Comparison of ENCODE assay signal across 23 cellular contexts in the genomic region with DNA sequence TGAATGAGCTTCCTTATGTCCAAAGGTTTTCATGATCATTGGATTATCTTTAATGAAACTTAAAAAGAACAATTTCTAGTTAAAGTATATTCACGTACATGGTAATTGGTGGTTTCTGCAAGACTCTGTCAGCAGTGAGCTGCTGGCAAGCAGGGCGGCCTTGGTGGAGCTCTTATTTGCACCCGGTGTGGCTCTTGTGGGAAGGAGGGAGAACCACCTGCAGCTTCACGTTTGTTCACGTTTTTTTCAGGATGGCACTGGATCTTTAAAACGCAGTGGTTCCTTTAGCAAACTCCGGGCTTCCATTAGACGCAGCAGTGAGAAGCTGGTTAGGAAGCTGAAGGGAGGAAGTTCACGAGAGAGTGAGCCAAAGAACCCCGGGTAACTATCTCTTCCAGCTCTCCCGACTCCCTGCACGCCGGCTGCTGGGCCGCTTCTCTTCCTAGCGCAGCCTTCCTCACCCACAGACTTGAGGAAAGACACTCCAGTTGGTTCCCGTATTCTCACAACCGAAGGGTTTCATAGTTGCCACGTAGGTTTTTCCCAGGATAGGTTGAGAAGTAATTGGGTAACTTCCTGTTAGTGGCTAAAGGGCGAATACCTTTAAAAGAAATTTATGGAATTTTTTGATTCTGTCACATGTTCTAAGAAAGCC. TPM values are rescaled to one million over a fixed set of nuclear protein-coding genes. Genes with fewer than 3 reads are reported as not detected.
DNase-seq lines count a peak whose midpoint lies in the region; ATAC-seq and TF ChIP-seq lines count a peak whose summit lies in the region.
"Had no signal": no experiment of that assay in that cellular context is flagged by ENCODE, and none has a peak within 500 bp of the region (broad histone marks: within the 10 kb centered on the region; RNA-seq: fewer than 3 reads in every experiment).

No MANE protein-coding gene starts in this region.

- DNase-seq in left ventricle myocardium inferior (no peak), heart right ventricle (no peak), chondrocyte (ENCODE audit: low spot score) (peak; percentile 42), lung microvascular endothelial cell (ENCODE audit: low read depth in 2 of 2) (peak; percentile 38 to 70), tibial artery (no peak), GM23338 (ENCODE audit: low spot score) (no peak)
- DNase-seq: activated CD4-positive, alpha-beta T cell treated with anti-CD3 and anti-CD28 coated beads for 36 hours; activated CD8-positive, alpha-beta memory T cell treated with anti-CD3 and anti-CD28 coated beads, Interleukin-2, amount 10 ng/mL, durations not matched to agents 7 days and 5 days; activated naive CD8-positive, alpha-beta T cell treated with anti-CD3 and anti-CD28 coated beads, Interleukin-2, amount 10 ng/mL, durations not matched to agents 7 days and 5 days; erythroblast; KBM-7; NCI-H1694 treated with DMSO at 0.1 percent for 48 hours; NCI-H774; SHP77; T-cell had no signal

- 70 to 77% methylated on average over 19 of the region's 19 CpGs for WGBS in heart right ventricle, 2 donors

- H3K4me1 ChIP-seq in left ventricle myocardium inferior (peaks cover 68% of the 10 kb centered on the region), heart right ventricle (peaks cover 0 to 75% (median 36%) of the 10 kb centered on the region in 9 donors), tibial artery (peaks cover 0 to 37% (median 18%) of the 10 kb centered on the region in 4 donors), GM23338 (ENCODE audit: insufficient read depth) (no peaks in the 10 kb centered on the region)
- H3K4me1 ChIP-seq: A549 had no signal

- peaks cover 29% of the 10 kb centered on the region for H4K20me1 ChIP-seq in GM23338 (replicated peaks; ENCODE audit: insufficient read depth)

- H3K9me2 ChIP-seq in GM23338 (ENCODE audit: insufficient read depth) = no peaks in the 10 kb centered on the region

- no peak overlapping the region for H3K4me2 ChIP-seq in GM23338
- H3K4me2 ChIP-seq: A549 had no signal

- H3K4me3 ChIP-seq in left ventricle myocardium inferior (no peak overlapping the region), heart right ventricle (no peak overlapping the region), tibial artery (no peak overlapping the region), GM23338 (no peak overlapping the region)
- H3K4me3 ChIP-seq: A549, dorsolateral prefrontal cortex, vagina had no signal

- H3K36me3 Mint-ChIP-seq in chondrocyte (ENCODE audit: low read depth) = peaks cover 16% of the 10 kb centered on the region
- H3K36me3 Mint-ChIP-seq in GM23338 (ENCODE audit: low read depth) = peaks cover 46% of the 10 kb centered on the region

- H3K9me3 Mint-ChIP-seq in chondrocyte (ENCODE audit: low read depth) = no peaks in the 10 kb centered on the region
- no peaks in the 10 kb centered on the region for H3K9me3 Mint-ChIP-seq in GM23338
- H3K9me3 Mint-ChIP-seq: activated naive CD8-positive, alpha-beta T cell treated with anti-CD3 and anti-CD28 coated beads, Interleukin-2, amount 10 ng/mL, durations not matched to agents 7 days and 5 days; activated T-helper 17 cell treated with anti-CD3 and anti-CD28 coated beads, Interleukin-2, amount 50 U/mL, for 72 hours; T-cell had no signal

- no peak for TF ChIP-seq CTCF in left ventricle myocardium inferior (IDR thresholded peaks at IDR 0.05; ENCODE audit: borderline replicate concordance)
- no peak for TF ChIP-seq CTCF in heart right ventricle (IDR thresholded peaks at IDR 0.05)
- TF ChIP-seq CTCF in chondrocyte (IDR thresholded peaks at IDR 0.05) = no peak
- no peak for TF ChIP-seq CTCF in tibial artery (IDR thresholded peaks at IDR 0.05)
- TF ChIP-seq CTCF in GM23338 (conservative IDR thresholded peaks at IDR 0.05; ENCODE audit: low read depth in 2 of 2) = no peak

- peaks cover 33% of the 10 kb centered on the region for H3K79me2 ChIP-seq in GM23338 (replicated peaks; ENCODE audit: insufficient read depth)

- H3K4me1 Mint-ChIP-seq in chondrocyte (ENCODE audit: low read depth) (peaks cover 42% of the 10 kb centered on the region), GM23338 (peaks cover 3% of the 10 kb centered on the region; the same call in 2 of the 3 replicates)
- H3K4me1 Mint-ChIP-seq: activated CD4-positive, alpha-beta T cell treated with anti-CD3 and anti-CD28 coated beads for 36 hours; activated CD8-positive, alpha-beta memory T cell treated with anti-CD3 and anti-CD28 coated beads, Interleukin-2, amount 10 ng/mL, durations not matched to agents 7 days and 5 days; activated naive CD8-positive, alpha-beta T cell treated with anti-CD3 and anti-CD28 coated beads, Interleukin-2, amount 10 ng/mL, durations not matched to agents 7 days and 5 days; activated T-helper 17 cell treated with anti-CD3 and anti-CD28 coated beads, Interleukin-2, amount 50 U/mL, for 72 hours; CD14-positive monocyte had no signal

- no peaks in the 10 kb centered on the region for H3K27me3 Mint-ChIP-seq in chondrocyte (ENCODE audit: low read depth)
- peaks cover 12% of the 10 kb centered on the region for H3K27me3 Mint-ChIP-seq in GM23338 (ENCODE audit: insufficient read depth, low read depth, poor library complexity)
- H3K27me3 Mint-ChIP-seq: activated CD4-positive, alpha-beta T cell treated with anti-CD3 and anti-CD28 coated beads for 36 hours; activated CD8-positive, alpha-beta memory T cell treated with anti-CD3 and anti-CD28 coated beads, Interleukin-2, amount 10 ng/mL, durations not matched to agents 7 days and 5 days; activated naive CD8-positive, alpha-beta T cell treated with anti-CD3 and anti-CD28 coated beads, Interleukin-2, amount 10 ng/mL, durations not matched to agents 7 days and 5 days; activated T-helper 17 cell treated with anti-CD3 and anti-CD28 coated beads, Interleukin-2, amount 50 U/mL, for 72 hours; T-cell had no signal

- H3K4me3 Mint-ChIP-seq in chondrocyte (ENCODE audit: unreplicated experiment) (no peak overlapping the region), GM23338 (no peak overlapping the region)
- H3K4me3 Mint-ChIP-seq: activated CD4-positive, alpha-beta T cell treated with anti-CD3 and anti-CD28 coated beads for 36 hours; activated CD8-positive, alpha-beta memory T cell treated with anti-CD3 and anti-CD28 coated beads, Interleukin-2, amount 10 ng/mL, durations not matched to agents 7 days and 5 days; activated naive CD8-positive, alpha-beta T cell treated with anti-CD3 and anti-CD28 coated beads, Interleukin-2, amount 10 ng/mL, durations not matched to agents 7 days and 5 days; activated T-helper 17 cell treated with anti-CD3 and anti-CD28 coated beads, Interleukin-2, amount 50 U/mL, for 72 hours; CD14-positive monocyte; T-cell had no signal

- no peaks in the 10 kb centered on the region for H3K9me3 ChIP-seq in left ventricle myocardium inferior (replicated peaks)
- H3K9me3 ChIP-seq in heart right ventricle = no peaks in the 10 kb centered on the region
- H3K9me3 ChIP-seq in tibial artery = no peaks in the 10 kb centered on the region
- H3K9me3 ChIP-seq: A549, neutrophil, vagina had no signal

- peaks cover 3% of the 10 kb centered on the region; the same call in 1 of the 2 replicates for H3F3A ChIP-seq in GM23338 (replicated peaks; ENCODE audit: low read depth)

- ATAC-seq in heart right ventricle (no peak), HG03175 (IDR thresholded peaks at IDR 0.05; ENCODE audit: unreplicated experiment) (no peak), HG02610 (IDR thresholded peaks at IDR 0.05; ENCODE audit: unreplicated experiment) (no peak), GM23338 (no peak)
- ATAC-seq: A549; activated CD4-positive, alpha-beta T cell treated with anti-CD3 and anti-CD28 coated beads for 36 hours; activated CD8-positive, alpha-beta memory T cell treated with anti-CD3 and anti-CD28 coated beads, Interleukin-2, amount 10 ng/mL, durations not matched to agents 7 days and 5 days; activated T-helper 17 cell treated with anti-CD3 and anti-CD28 coated beads, Interleukin-2, amount 50 U/mL, for 72 hours; T-cell had no signal

- H3K27ac ChIP-seq in left ventricle myocardium inferior (replicated peaks) (peak overlapping the region; percentile 33), heart right ventricle (peak overlapping the region in 3 of 10 donors; percentile 2 to 56 (median 6)), tibial artery (peak overlapping the region; percentile 35 to 37), GM23338 (ENCODE audit: low read depth) (no peak overlapping the region)
- H3K27ac ChIP-seq: A549, neutrophil, vagina had no signal

- peak overlapping the region; percentile 98 for H3K27ac Mint-ChIP-seq in chondrocyte (ENCODE audit: unreplicated experiment)
- H3K27ac Mint-ChIP-seq in GM23338 = no peak overlapping the region
- H3K27ac Mint-ChIP-seq: activated CD4-positive, alpha-beta T cell treated with anti-CD3 and anti-CD28 coated beads for 36 hours; activated CD8-positive, alpha-beta memory T cell treated with anti-CD3 and anti-CD28 coated beads, Interleukin-2, amount 10 ng/mL, durations not matched to agents 7 days and 5 days; activated naive CD8-positive, alpha-beta T cell treated with anti-CD3 and anti-CD28 coated beads, Interleukin-2, amount 10 ng/mL, durations not matched to agents 7 days and 5 days; T-cell had no signal

- H2AFZ ChIP-seq in GM23338 = no peak overlapping the region

- H3K36me3 ChIP-seq in left ventricle myocardium inferior (peaks cover 65% of the 10 kb centered on the region), heart right ventricle (peaks cover 0 to 99% (median 54%) of the 10 kb centered on the region in 9 donors), tibial artery (peaks cover 48 to 80% (median 76%) of the 10 kb centered on the region in 3 donors), GM23338 (ENCODE audit: insufficient read depth) (peaks cover 39% of the 10 kb centered on the region)

- intact Hi-C loops in left ventricle myocardium inferior (cut with micrococcal nuclease) (no loop called here), heart right ventricle (cut with DNase I) (loop anchor here in 2 of 10 donors (10.0 kb wide), 2 partner anchors 112 to 122 kb away; a partner anchor contains a TSS), tibial artery (cut with DNase I; ENCODE audit: low total_unique reads) (no loop called here)

- H3K27me3 ChIP-seq in left ventricle myocardium inferior (ENCODE audit: low read depth) = no peaks in the 10 kb centered on the region
- no peaks in the 10 kb centered on the region for H3K27me3 ChIP-seq in heart right ventricle
- H3K27me3 ChIP-seq in tibial artery = no peaks in the 10 kb centered on the region
- H3K27me3 ChIP-seq in GM23338 (ENCODE audit: insufficient read depth) = no peaks in the 10 kb centered on the region
- H3K27me3 ChIP-seq: dorsolateral prefrontal cortex, neutrophil, vagina had no signal

RNA-seq across cellular contexts. Expression of a gene that starts 28.3 kb away (rescaled TPM):
- total RNA-seq in left ventricle myocardium inferior (4.1 TPM), heart right ventricle (1 to 10 TPM; 1.0 to 4.4 (median 3.0) TPM), chondrocyte (3.4 to 9.9 TPM (median 6.6 TPM) in 3 replicates), lung microvascular endothelial cell (6.3 and 8.9 TPM in 2 replicates)
- polyA plus RNA-seq in heart right ventricle (1 to 10 TPM; 2.0 to 4.2 TPM), GM23338 (2016; fragmentation: Nextera tagmentation; extraction: Ambion mirVana) (16.6 and 20.4 TPM in 2 replicates)
- 52.2 and 72.9 TPM in 2 replicates for total RNA-seq in GM23338 (2014; rRNA removed; shearing (Covaris generic))

RNA-seq across cellular contexts. Expression of a gene that starts 28.7 kb away (rescaled TPM):
- total RNA-seq in left ventricle myocardium inferior (50.5 TPM), heart right ventricle (10 to 100 TPM; 43.5 to 64.9 (median 54.5) TPM), chondrocyte (68.6 to 84.3 TPM (median 68.6 TPM) in 3 replicates), lung microvascular endothelial cell (44.2 and 90.9 TPM in 2 replicates)
- polyA plus RNA-seq in heart right ventricle (10 to 100 TPM; 44.5 to 88.8 TPM), GM23338 (2016; fragmentation: Nextera tagmentation; extraction: Ambion mirVana) (79.4 and 88.0 TPM in 2 replicates)
- 89.6 and 116 TPM in 2 replicates for total RNA-seq in GM23338 (2014; rRNA removed; shearing (Covaris generic))

RNA-seq across cellular contexts. Expression of a gene that starts 57.9 kb away (rescaled TPM):
- total RNA-seq in left ventricle myocardium inferior (137 TPM), heart right ventricle (100 to 1,000 TPM; 123 to 166 (median 146) TPM), chondrocyte (188 to 226 TPM (median 190 TPM) in 3 replicates), lung microvascular endothelial cell (96.3 and 129 TPM in 2 replicates)
- polyA plus RNA-seq in heart right ventricle (100 to 1,000 TPM; 151 to 220 TPM), GM23338 (2016; fragmentation: Nextera tagmentation; extraction: Ambion mirVana) (159 and 165 TPM in 2 replicates)
- 250 and 308 TPM in 2 replicates for total RNA-seq in GM23338 (2014; rRNA removed; shearing (Covaris generic))

Comparison
In these comparisons a context has a peak if more than half of its experiments do, and no peak if none do; other contexts are left out.
1. DNase-seq: peak in chondrocyte (single experiment) and lung microvascular endothelial cell (2 of 2); none in left ventricle myocardium inferior (single experiment), heart right ventricle (0 of 2), tibial artery (0 of 2) and GM23338 (single experiment).